Comparison of ENCODE assay signal across 8 cellular contexts in genomic region chr22:23180301-23180892, GRCh38. TPM values are rescaled to one million over a fixed set of nuclear protein-coding genes. Genes with fewer than 3 reads are reported as not detected.
DNase-seq lines count a peak whose midpoint lies in the region; ATAC-seq and TF ChIP-seq lines count a peak whose summit lies in the region.

Gene BCR (plus strand): TSS chr22:23180509. CDS start chr22:23180961, 452 bp downstream.

- H3K4me1 Mint-ChIP-seq in T-helper 1 cell treated with Interleukin-12 subunit alpha and Interleukin-12 subunit beta and Interleukin-4 antibody, amounts not matched to agents 30 μg/mL and 1 μg/mL, for 36 hours (ENCODE audit: low read depth) = peaks cover 55% of the 10 kb centered on the region

- POLR2A ChIA-PET in IMR-90 (lab: Charles Lee; ENCODE audit: unreplicated experiment) = interaction anchor here (0.6 kb wide), 1 partner anchor 10 kb away, joined by 3 read pairs; no protein-coding TSS in a partner anchor

- peak within 1 kb of the TSS; percentile 68 for H3K27ac Mint-ChIP-seq in T-helper 1 cell treated with Interleukin-12 subunit alpha and Interleukin-12 subunit beta and Interleukin-4 antibody, amounts not matched to agents 30 μg/mL and 1 μg/mL, for 36 hours

- H3K56ac ChIP-seq in IMR-90 (ENCODE audit: extremely low read depth, insufficient read depth, low read length) = peak within 1 kb of the TSS; percentile 38; the same call in 1 of the 2 replicates

- H3K9me1 ChIP-seq in IMR-90 (ENCODE audit: insufficient read depth, low read length) = peaks cover 15% of the 10 kb centered on the region

- peak within 1 kb of the TSS; percentile 57 for H2BK20ac ChIP-seq in IMR-90 (ENCODE audit: low read depth, low read length)

- H3K27me3 ChIP-seq in IMR-90 (ENCODE audit: control insufficient read depth, insufficient read depth, low read length) = no peaks in the 10 kb centered on the region

- in situ Hi-C loops in IMR-90 (cut with MboI; ENCODE audit: low sequenced_read_pairs) = no loop called here
- in situ Hi-C loops in astrocyte of the cerebellum (cut with HindIII; ENCODE audit: low sequenced_read_pairs) = no loop called here

- CTCF ChIA-PET in IMR-90 (lab: Yijun Ruan, JAX) = interaction anchor here (0.6 to 4.4 kb wide), 3 partner anchors 102 to 1353 kb away, joined by 3 to 27 read pairs (median 10); no protein-coding TSS in a partner anchor

- no TSS peak for BruUV-seq in IMR-90 (replicated peaks; lab: Mats Ljungman, UMichigan)

- dilution Hi-C loops in IMR-90 (cut with HindIII; ENCODE audit: low sequenced_read_pairs, unreplicated experiment) = no loop called here

- H3K9me3 Mint-ChIP-seq in T-helper 1 cell treated with Interleukin-12 subunit alpha and Interleukin-12 subunit beta and Interleukin-4 antibody, amounts not matched to agents 30 μg/mL and 1 μg/mL, for 36 hours = peaks cover 16% of the 10 kb centered on the region

- peaks cover 10% of the 10 kb centered on the region; the same call in 1 of the 2 replicates for H3K36me3 ChIP-seq in IMR-90 (ENCODE audit: control insufficient read depth, insufficient read depth, low read length)

- peaks cover 11% of the 10 kb centered on the region for H3K9me3 ChIP-seq in IMR-90 (ENCODE audit: control insufficient read depth, insufficient read depth, low read length)

- H3K23ac ChIP-seq in IMR-90 (ENCODE audit: low read depth, low read length) = no peak within 1 kb of the TSS; the same call in none of the 2 replicates

- peak within 1 kb of the TSS; percentile 76 for H2AK5ac ChIP-seq in IMR-90 (ENCODE audit: low read depth, low read length)

- H3K79me1 ChIP-seq in IMR-90 (ENCODE audit: low read depth in 1 of 2, low read length in 2 of 2) = peaks cover 16 to 45% of the 10 kb centered on the region in 2 experiments

- H3K4me3 Mint-ChIP-seq in T-helper 1 cell treated with Interleukin-12 subunit alpha and Interleukin-12 subunit beta and Interleukin-4 antibody, amounts not matched to agents 30 μg/mL and 1 μg/mL, for 36 hours = peak within 1 kb of the TSS; percentile 97

- peak; percentile 92 for ATAC-seq in IMR-90 (ENCODE audit: low read depth)
- ATAC-seq in left ventricle myocardium superior = peak; percentile 91

- H3K4me1 ChIP-seq in IMR-90 (ENCODE audit: control insufficient read depth, insufficient read depth, low read length) = peaks cover 29% of the 10 kb centered on the region

- peaks cover 37% of the 10 kb centered on the region for H4K20me1 ChIP-seq in IMR-90 (ENCODE audit: insufficient read depth, low read length)

- no peak for TF ChIP-seq POLR2A in IMR-90 (IDR thresholded peaks at IDR 0.05; ENCODE audit: low read depth, low read length)

- TF ChIP-seq CTCF in GM10266 (IDR thresholded peaks at IDR 0.05; ENCODE audit: control insufficient read depth, insufficient read depth, low read depth, missing control alignments) (no peak), IMR-90 (conservative IDR thresholded peaks at IDR 0.05; ENCODE audit: low read depth, low read length) (no peak), astrocyte of the cerebellum (IDR thresholded peaks at IDR 0.05; ENCODE audit: low read depth, low read length, missing control alignments) (no peak)

- peak within 1 kb of the TSS; percentile 98 for H3K4me2 ChIP-seq in IMR-90 (ENCODE audit: low read depth, low read length)

- H2AFZ ChIP-seq in IMR-90 (replicated peaks; ENCODE audit: low read length, poor library complexity) = peak within 1 kb of the TSS; percentile 95

- peak within 1 kb of the TSS; percentile 95 for H4K5ac ChIP-seq in IMR-90 (ENCODE audit: low read depth, low read length)

- intact Hi-C loops in IMR-90 (cut with micrococcal nuclease) (loop anchor here (5.0 kb wide), 1 partner anchor 37 kb away; no protein-coding TSS in a partner anchor), left ventricle myocardium superior (cut with micrococcal nuclease) (no loop called here)

- peak within 1 kb of the TSS; percentile 66 for H4K91ac ChIP-seq in IMR-90 (ENCODE audit: insufficient read depth, low read depth, low read length)

- peak within 1 kb of the TSS; percentile 65; the same call in 1 of the 2 replicates for H3K14ac ChIP-seq in IMR-90 (replicated peaks; ENCODE audit: low read depth, low read length)

- peak within 1 kb of the TSS; percentile 81 for H3K18ac ChIP-seq in IMR-90 (ENCODE audit: low read depth, low read length)

- TF ChIP-seq RAD21 in IMR-90 (IDR thresholded peaks at IDR 0.05; ENCODE audit: low read length) = no peak

- H2AK9ac ChIP-seq in IMR-90 (replicated peaks; ENCODE audit: low read depth, low read length, poor library complexity) = peak within 1 kb of the TSS; percentile 93

- H4K8ac ChIP-seq in IMR-90 (ENCODE audit: low read depth in 2 of 2, low read length in 2 of 2) = peak within 1 kb of the TSS; percentile 58 to 91

- H2BK5ac ChIP-seq in IMR-90 (ENCODE audit: low read depth, low read length, poor library complexity, severe bottlenecking) = peak within 1 kb of the TSS; percentile 43

- H3K4me3 ChIP-seq in IMR-90 (ENCODE audit: insufficient read depth, low read depth, low read length) (peak within 1 kb of the TSS; percentile 98), astrocyte of the cerebellum (ENCODE audit: low read depth, low read length) (peak within 1 kb of the TSS; percentile 52)

- H3K4ac ChIP-seq in IMR-90 (ENCODE audit: low read depth, low read length) = peak within 1 kb of the TSS; percentile 89

- H2BK15ac ChIP-seq in IMR-90 (ENCODE audit: low read depth, low read length) = peak within 1 kb of the TSS; percentile 78; the same call in 2 of the 3 replicates

- peaks cover 23% of the 10 kb centered on the region for H3K36me3 Mint-ChIP-seq in T-helper 1 cell treated with Interleukin-12 subunit alpha and Interleukin-12 subunit beta and Interleukin-4 antibody, amounts not matched to agents 30 μg/mL and 1 μg/mL, for 36 hours (ENCODE audit: low read depth)

- peak within 1 kb of the TSS; percentile 68 for H3K27ac ChIP-seq in IMR-90 (ENCODE audit: insufficient read depth, low read length)

- H2BK120ac ChIP-seq in IMR-90 (ENCODE audit: low read depth, low read length) = peak within 1 kb of the TSS; percentile 82

- no peaks in the 10 kb centered on the region for H3K27me3 Mint-ChIP-seq in T-helper 1 cell treated with Interleukin-12 subunit alpha and Interleukin-12 subunit beta and Interleukin-4 antibody, amounts not matched to agents 30 μg/mL and 1 μg/mL, for 36 hours (ENCODE audit: low read depth)

- WGBS in IMR-90 (ENCODE audit: extremely low coverage in 2 of 2, insufficient read length in 1 of 2), 2 experiments = 0% methylated on average over 51 of the region's 88 CpGs; no CpG with 5 or more reads in 1 of the 2 experiments

- peak within 1 kb of the TSS; percentile 83 for H3K9ac ChIP-seq in IMR-90 (ENCODE audit: low read depth, low read length)

- DNase-seq in GM10266 (ENCODE audit: extremely low spot score) (peak; percentile 89), IMR-90 (peak; percentile 65), astrocyte of the cerebellum (ENCODE audit: low read depth) (no peak), left ventricle myocardium superior (peak; percentile 90), pons (ENCODE audit: low spot score) (peak; percentile 70), NCI-H2107 treated with DMSO at 0.1 percent for 48 hours (lab: John Stamatoyannopoulos, UW; ENCODE audit: unreplicated experiment) (no peak), NCI-H2081 treated with DMSO at 0.1 percent for 48 hours (lab: John Stamatoyannopoulos, UW) (no peak)

TF ChIP-seq in IMR-90, 13 proteins besides CTCF, POLR2A, EP300 and RAD21:
- TF ChIP-seq RFX5 (IDR thresholded peaks at IDR 0.05; ENCODE audit: low read depth, low read length) = no peak
- TF ChIP-seq MAZ (IDR thresholded peaks at IDR 0.05; ENCODE audit: borderline replicate concordance, low read depth, low read length) = peak; percentile 82; the same call in 1 of the 2 replicates

RNA-seq across cellular contexts. Expression of gene BCR, which starts in this region (rescaled TPM):
- 28.9 and 30.8 TPM in 2 replicates for total RNA-seq in IMR-90 (2012; rRNA removed)
- 43.0 and 44.6 TPM in 2 replicates for polyA plus RNA-seq in IMR-90 (2012; rRNA removed)
- polyA plus RNA-seq in IMR-90 (2012; cell fraction: cytosol; rRNA removed) = 30.9 and 40.0 TPM in 2 replicates
- polyA plus RNA-seq in IMR-90 (2012; cell fraction: nucleus; rRNA removed; ENCODE audit: low replicate concordance) = 36.1 and 42.1 TPM in 2 replicates
- 25.0 TPM for total RNA-seq in left ventricle myocardium superior

Comparison
In these comparisons a context has a peak if more than half of its experiments do, and no peak if none do; other contexts are left out.
1. DNase-seq: peak in GM10266 (single experiment), IMR-90 (single experiment), left ventricle myocardium superior (single experiment) and pons (single experiment); none in astrocyte of the cerebellum (single experiment), NCI-H2107 treated with DMSO at 0.1 percent for 48 hours (single experiment) and NCI-H2081 treated with DMSO at 0.1 percent for 48 hours (single experiment).